26 cellular contexts compared by ENCODE assay signal in the genomic region with DNA sequence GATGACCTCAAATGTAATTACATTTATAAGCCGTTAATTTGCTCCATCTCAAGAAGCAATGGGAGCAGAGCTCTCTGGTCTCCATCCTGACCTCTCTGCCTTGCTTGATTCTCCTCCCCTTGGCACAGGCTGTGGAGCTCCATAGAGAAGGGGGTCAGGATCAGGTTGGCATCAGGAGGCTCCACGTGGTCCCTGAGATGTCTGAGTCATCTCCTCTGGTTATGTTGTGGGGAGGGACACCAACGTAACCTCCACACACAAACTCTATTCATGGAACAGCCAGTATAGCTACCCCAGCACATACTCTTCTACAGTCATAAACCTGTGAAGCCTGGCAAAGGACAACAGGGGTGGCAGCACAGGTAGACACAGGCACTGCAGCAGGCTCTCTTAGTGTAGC. TPM values are rescaled to one million over a fixed set of nuclear protein-coding genes. Genes with fewer than 3 reads are reported as not detected.
DNase-seq lines count a peak whose midpoint lies in the region; ATAC-seq and TF ChIP-seq lines count a peak whose summit lies in the region.
"Had no signal": no experiment of that assay in that cellular context is flagged by ENCODE, and none has a peak within 500 bp of the region (broad histone marks: within the 10 kb centered on the region; RNA-seq: fewer than 3 reads in every experiment).

No MANE protein-coding gene starts in this region.

- CTCF ChIA-PET in activated CD4-positive, alpha-beta T cell treated with anti-CD3 and anti-CD28 coated beads for 36 hours (lab: Charles Lee): interaction anchor here (0.5 to 2.2 kb wide), 4 partner anchors 11 to 74 kb away, joined by 3 to 8 read pairs (median 4); no protein-coding TSS in a partner anchor

- H3K36me3 Mint-ChIP-seq in activated CD4-positive, alpha-beta T cell treated with anti-CD3 and anti-CD28 coated beads for 36 hours (ENCODE audit: low read depth): peaks cover 55% of the 10 kb centered on the region
- peaks cover 48% of the 10 kb centered on the region for H3K36me3 Mint-ChIP-seq in stimulated activated naive CD8-positive, alpha-beta T cell treated with anti-CD3 and anti-CD28 coated beads, Interleukin-15, Interleukin-2, amounts not matched to agents 100 ng/mL and 50 ng/mL, for 24 hours (ENCODE audit: low read depth)
- peaks cover 45% of the 10 kb centered on the region for H3K36me3 Mint-ChIP-seq in activated naive CD8-positive, alpha-beta T cell treated with anti-CD3 and anti-CD28 coated beads, Interleukin-2, amount 50 U/mL, for 24 hours (ENCODE audit: low read depth)

- POLR2A ChIA-PET in activated CD4-positive, alpha-beta T cell treated with anti-CD3 and anti-CD28 coated beads for 36 hours (lab: Charles Lee): no interaction called here

- ATAC-seq in activated CD4-positive, alpha-beta T cell treated with anti-CD3 and anti-CD28 coated beads for 36 hours: no peak
- no peak for ATAC-seq in stimulated activated naive CD8-positive, alpha-beta T cell treated with anti-CD3 and anti-CD28 coated beads, Interleukin-15, Interleukin-2, amounts not matched to agents 100 U/mL and 50 U/mL, for 24 hours
- no peak for ATAC-seq in activated naive CD8-positive, alpha-beta T cell treated with anti-CD3 and anti-CD28 coated beads, Interleukin-2, amount 50 U/mL, for 24 hours
- ATAC-seq in heart left ventricle: no peak
- ATAC-seq: activated naive CD4-positive, alpha-beta T cell treated with anti-CD3 and anti-CD28 coated beads, Interleukin-2, amount 50 U/mL, for 72 hours; left cardiac atrium; mucosa of descending colon; pancreas had no signal

- peaks cover 0 to 16% (median 0%) of the 10 kb centered on the region in 12 donors for H3K4me1 ChIP-seq in heart left ventricle
- H3K4me1 ChIP-seq: pancreas, suprapubic skin had no signal

- no peaks in the 10 kb centered on the region for H3K27me3 Mint-ChIP-seq in activated CD4-positive, alpha-beta T cell treated with anti-CD3 and anti-CD28 coated beads for 36 hours
- no peaks in the 10 kb centered on the region for H3K27me3 Mint-ChIP-seq in stimulated activated naive CD8-positive, alpha-beta T cell treated with anti-CD3 and anti-CD28 coated beads, Interleukin-15, Interleukin-2, amounts not matched to agents 100 ng/mL and 50 ng/mL, for 24 hours
- H3K27me3 Mint-ChIP-seq in activated naive CD8-positive, alpha-beta T cell treated with anti-CD3 and anti-CD28 coated beads, Interleukin-2, amount 50 U/mL, for 24 hours: no peaks in the 10 kb centered on the region

- H3K27ac Mint-ChIP-seq in activated CD4-positive, alpha-beta T cell treated with anti-CD3 and anti-CD28 coated beads for 36 hours: peak overlapping the region; percentile 62
- H3K27ac Mint-ChIP-seq in stimulated activated naive CD8-positive, alpha-beta T cell treated with anti-CD3 and anti-CD28 coated beads, Interleukin-15, Interleukin-2, amounts not matched to agents 100 ng/mL and 50 ng/mL, for 24 hours: peak overlapping the region; percentile 23
- peak overlapping the region; percentile 40 for H3K27ac Mint-ChIP-seq in activated naive CD8-positive, alpha-beta T cell treated with anti-CD3 and anti-CD28 coated beads, Interleukin-2, amount 50 U/mL, for 24 hours
- H3K27ac Mint-ChIP-seq: HFFc6 had no signal

- peaks cover 89% of the 10 kb centered on the region for H3K4me1 Mint-ChIP-seq in activated CD4-positive, alpha-beta T cell treated with anti-CD3 and anti-CD28 coated beads for 36 hours
- H3K4me1 Mint-ChIP-seq in stimulated activated naive CD8-positive, alpha-beta T cell treated with anti-CD3 and anti-CD28 coated beads, Interleukin-15, Interleukin-2, amounts not matched to agents 100 ng/mL and 50 ng/mL, for 24 hours (ENCODE audit: low read depth): peaks cover 95% of the 10 kb centered on the region
- H3K4me1 Mint-ChIP-seq in activated naive CD8-positive, alpha-beta T cell treated with anti-CD3 and anti-CD28 coated beads, Interleukin-2, amount 50 U/mL, for 24 hours: peaks cover 92% of the 10 kb centered on the region

- H3K36me3 ChIP-seq in heart left ventricle: no peaks in the 10 kb centered on the region
- H3K36me3 ChIP-seq: pancreas, Peyer's patch, suprapubic skin had no signal

- H3K27me3 ChIP-seq in heart left ventricle: no peaks in the 10 kb centered on the region
- H3K27me3 ChIP-seq: pancreas, Peyer's patch had no signal

- TF ChIP-seq POLR2A in heart left ventricle (IDR thresholded peaks at IDR 0.05): no peak

- peaks cover 11% of the 10 kb centered on the region for H3K9me3 Mint-ChIP-seq in activated CD4-positive, alpha-beta T cell treated with anti-CD3 and anti-CD28 coated beads for 36 hours (ENCODE audit: low read depth)
- peaks cover 14% of the 10 kb centered on the region for H3K9me3 Mint-ChIP-seq in stimulated activated naive CD8-positive, alpha-beta T cell treated with anti-CD3 and anti-CD28 coated beads, Interleukin-15, Interleukin-2, amounts not matched to agents 100 ng/mL and 50 ng/mL, for 24 hours
- H3K9me3 Mint-ChIP-seq in activated naive CD8-positive, alpha-beta T cell treated with anti-CD3 and anti-CD28 coated beads, Interleukin-2, amount 50 U/mL, for 24 hours: peaks cover 12% of the 10 kb centered on the region
- H3K9me3 Mint-ChIP-seq: HFFc6 had no signal

- intact Hi-C loops in activated CD4-positive, alpha-beta T cell treated with anti-CD3 and anti-CD28 coated beads for 36 hours (cut with DNase I, micrococcal nuclease): loop anchor here in 1 of 2 experiments (10.0 kb wide), 1 partner anchor 207 kb away; no protein-coding TSS in a partner anchor
- intact Hi-C loops in heart left ventricle (cut with DNase I): loop anchor here in 2 of 10 donors (5.0 to 10.0 kb wide), 2 partner anchors 107 to 220 kb away; no protein-coding TSS in a partner anchor

- TF ChIP-seq CTCF in heart left ventricle (IDR thresholded peaks at IDR 0.05): no peak

- DNase-seq in activated CD4-positive, alpha-beta T cell treated with anti-CD3 and anti-CD28 coated beads for 36 hours: no peak
- DNase-seq in activated CD4-positive, alpha-beta T cell treated with anti-CD3 and anti-CD28 coated beads for 4 hours: no peak
- DNase-seq in stimulated activated naive CD8-positive, alpha-beta T cell treated with anti-CD3 and anti-CD28 coated beads, Interleukin-15, Interleukin-2, amounts not matched to agents 100 U/mL and 50 U/mL, for 24 hours: no peak
- DNase-seq in activated naive CD8-positive, alpha-beta T cell treated with anti-CD3 and anti-CD28 coated beads, Interleukin-2, amount 50 U/mL, for 24 hours: no peak
- DNase-seq in A172 (ENCODE audit: low spot score): no peak
- DNase-seq in heart left ventricle: no peak
- DNase-seq in NOMO-1 (lab: John Stamatoyannopoulos, UW; ENCODE audit: unreplicated experiment in 2 of 2): no peak
- DNase-seq: central memory CD4-positive, alpha-beta T cell; DMS53; GOT3; HFFc6; left cardiac atrium; mucosa of descending colon; NCI-H1436; NCI-H2081 treated with DMSO at 0.1 percent for 48 hours; NCI-H345; pancreas; Peyer's patch; retina; SHP77 treated with DMSO at 0.1 percent for 48 hours; SW 1271 had no signal

- no peak overlapping the region for H3K27ac ChIP-seq in heart left ventricle
- H3K27ac ChIP-seq: KMS-11, pancreas, Peyer's patch, suprapubic skin had no signal

- H3K4me3 ChIP-seq in heart left ventricle: no peak overlapping the region
- H3K4me3 ChIP-seq: mucosa of descending colon, pancreas, Peyer's patch, smooth muscle cell, suprapubic skin had no signal

- peaks cover 0 to 5% (median 0%) of the 10 kb centered on the region in 12 donors for H3K9me3 ChIP-seq in heart left ventricle
- H3K9me3 ChIP-seq: mucosa of descending colon, pancreas, suprapubic skin had no signal

- no peak overlapping the region for H3K4me3 Mint-ChIP-seq in activated CD4-positive, alpha-beta T cell treated with anti-CD3 and anti-CD28 coated beads for 36 hours
- H3K4me3 Mint-ChIP-seq in stimulated activated naive CD8-positive, alpha-beta T cell treated with anti-CD3 and anti-CD28 coated beads, Interleukin-15, Interleukin-2, amounts not matched to agents 100 ng/mL and 50 ng/mL, for 24 hours: no peak overlapping the region
- H3K4me3 Mint-ChIP-seq in activated naive CD8-positive, alpha-beta T cell treated with anti-CD3 and anti-CD28 coated beads, Interleukin-2, amount 50 U/mL, for 24 hours: peak overlapping the region; percentile 13
- H3K4me3 Mint-ChIP-seq: HFFc6 had no signal

- 58 to 79% (median 74%) methylated on average over 3 of the region's 3 CpGs for WGBS in heart left ventricle, 4 donors

RNA-seq across cellular contexts. Expression of a gene that starts 29.0 kb away (rescaled TPM):
- total RNA-seq in activated CD4-positive, alpha-beta T cell treated with anti-CD3 and anti-CD28 coated beads for 36 hours: 10 to 100 TPM; 37.2 to 42.2 TPM
- total RNA-seq in A172 (2014; rRNA removed; shearing (Covaris generic)): 10.6 and 12.6 TPM in 2 replicates
- total RNA-seq in heart left ventricle: 1 to 10 TPM in 4 of 9 donors, under 1 TPM in 4, not detected in 1; 0.42 to 3.9 (median 1.2) TPM
- 1 to 10 TPM in 1 of 2 donors, under 1 TPM in 1; 0.85 to 1.1 TPM for polyA plus RNA-seq in heart left ventricle
- total RNA-seq: smooth muscle cell had no signal

RNA-seq across cellular contexts. Expression of a gene that starts 53.6 kb away (rescaled TPM):
- 1,000 to 10,000 TPM; 2,345 to 2,742 TPM for total RNA-seq in activated CD4-positive, alpha-beta T cell treated with anti-CD3 and anti-CD28 coated beads for 36 hours
- 8,628 and 10,596 TPM in 2 replicates for total RNA-seq in A172 (2014; rRNA removed; shearing (Covaris generic))
- total RNA-seq in heart left ventricle: 1,000 to 10,000 TPM in 3 of 9 donors, 100 to 1,000 TPM in 6; 288 to 3,094 (median 492) TPM
- 1,000 to 10,000 TPM in 1 of 2 donors, 100 to 1,000 TPM in 1; 893 to 1,015 TPM for polyA plus RNA-seq in heart left ventricle
